13 cellular contexts compared by ENCODE assay signal in genomic region chr10:121553861-121554264, GRCh38. TPM values are rescaled to one million over a fixed set of nuclear protein-coding genes. Genes with fewer than 3 reads are reported as not detected.
DNase-seq lines count a peak whose midpoint lies in the region; TF ChIP-seq lines count a peak whose summit lies in the region.
"Had no signal": no experiment of that assay in that cellular context is flagged by ENCODE, and none has a peak within 500 bp of the region (broad histone marks: within the 10 kb centered on the region; RNA-seq: fewer than 3 reads in every experiment).

No MANE protein-coding gene starts in this region.

- no peak overlapping the region for H2BK120ac ChIP-seq in H9 (ENCODE audit: low read depth, low read length, poor library complexity, severe bottlenecking)

- POLR2A ChIA-PET in activated CD4-positive, alpha-beta T cell treated with anti-CD3 and anti-CD28 coated beads, Interleukin-2, amount 10 ng/mL, durations not matched to agents 7 days and 5 days (lab: Charles Lee): no interaction called here

- DNase-seq in H9 (no peak), NCI-H345 (lab: John Stamatoyannopoulos, UW) (peak; percentile 17), epithelial cell of prostate (ENCODE audit: low read depth, low spot score) (peak; percentile 85), neural progenitor cell (ENCODE audit: low spot score) (no peak), WERI-Rb-1 (no peak), sigmoid colon (no peak), NCI-H2081 treated with DMSO at 0.1 percent for 48 hours (lab: John Stamatoyannopoulos, UW) (no peak)
- no peak for DNase-seq in activated CD4-positive, alpha-beta T cell treated with anti-CD3 and anti-CD28 coated beads, Interleukin-2, amount 10 ng/mL, durations not matched to agents 7 days and 5 days
- DNase-seq: activated CD8-positive, alpha-beta memory T cell treated with anti-CD3 and anti-CD28 coated beads, Interleukin-2, amount 50 U/mL, for 4 hours; H7; stimulated activated CD4-positive, alpha-beta T cell treated with anti-CD3 and anti-CD28 coated beads, Interleukin-4, amount 100 ng/mL, for 24 hours; stimulated activated naive CD4-positive, alpha-beta T cell had no signal

- no peak overlapping the region for H2AK5ac ChIP-seq in H9 (ENCODE audit: insufficient read length, low read length)

- no peaks in the 10 kb centered on the region; a peak in 1 of 5 replicates for H3K9me3 Mint-ChIP-seq in H9
- H3K9me3 Mint-ChIP-seq in neural progenitor cell: peaks cover 7% of the 10 kb centered on the region
- H3K9me3 Mint-ChIP-seq in activated CD4-positive, alpha-beta T cell treated with anti-CD3 and anti-CD28 coated beads, Interleukin-2, amount 10 ng/mL, durations not matched to agents 7 days and 5 days: no peaks in the 10 kb centered on the region

- no peak overlapping the region for H3K56ac ChIP-seq in H9 (ENCODE audit: insufficient read length, low read depth, low read length)

- H3K27me3 ChIP-seq in H9 (ENCODE audit: insufficient read depth, low read length) (no peaks in the 10 kb centered on the region), neural progenitor cell (no peaks in the 10 kb centered on the region), WERI-Rb-1 (ENCODE audit: insufficient read depth, low read depth, severe bottlenecking) (no peaks in the 10 kb centered on the region), sigmoid colon (no peaks in the 10 kb centered on the region)

- H2BK20ac ChIP-seq in H9 (ENCODE audit: low read depth, low read length, poor library complexity, severe bottlenecking): no peak overlapping the region

- no peak overlapping the region for H3K4ac ChIP-seq in H9 (ENCODE audit: low read depth, low read length)

- H3K36me3 Mint-ChIP-seq in H9 (ENCODE audit: insufficient read depth in 1 of 3, low read depth in 3 of 3) (peaks cover 28 to 72% (median 60%) of the 10 kb centered on the region in 3 experiments), neural progenitor cell (peaks cover 45% of the 10 kb centered on the region)
- H3K36me3 Mint-ChIP-seq in activated CD4-positive, alpha-beta T cell treated with anti-CD3 and anti-CD28 coated beads, Interleukin-2, amount 10 ng/mL, durations not matched to agents 7 days and 5 days (ENCODE audit: low read depth): no peaks in the 10 kb centered on the region
- H3K36me3 Mint-ChIP-seq: activated naive CD4-positive, alpha-beta T cell treated with anti-CD3 and anti-CD28 coated beads, Interleukin-2, amount 50 U/mL, for 24 hours had no signal

- no peaks in the 10 kb centered on the region for H3K27me3 Mint-ChIP-seq in H9 (ENCODE audit: low read depth)
- H3K27me3 Mint-ChIP-seq in neural progenitor cell (ENCODE audit: insufficient read depth, low read depth): no peaks in the 10 kb centered on the region
- no peaks in the 10 kb centered on the region for H3K27me3 Mint-ChIP-seq in activated CD4-positive, alpha-beta T cell treated with anti-CD3 and anti-CD28 coated beads, Interleukin-2, amount 10 ng/mL, durations not matched to agents 7 days and 5 days
- H3K27me3 Mint-ChIP-seq: activated naive CD4-positive, alpha-beta T cell treated with anti-CD3 and anti-CD28 coated beads, Interleukin-2, amount 50 U/mL, for 24 hours had no signal

- no peak overlapping the region for H3K9ac ChIP-seq in H9 (ENCODE audit: extremely low read depth, insufficient read length, low read length)
- H3K9ac ChIP-seq in neural progenitor cell: no peak overlapping the region

- H3K18ac ChIP-seq in H9 (ENCODE audit: insufficient read length, low read depth, low read length): no peak overlapping the region

- H2BK5ac ChIP-seq in H9 (ENCODE audit: insufficient read length, low read length): no peak overlapping the region

- TF ChIP-seq POLR2A in sigmoid colon (IDR thresholded peaks at IDR 0.05): no peak

- no peaks in the 10 kb centered on the region for H3K9me3 ChIP-seq in H9 (ENCODE audit: control insufficient read depth, low read depth, low read length)
- H3K9me3 ChIP-seq in neural progenitor cell (ENCODE audit: low read depth): no peaks in the 10 kb centered on the region
- H3K9me3 ChIP-seq in WERI-Rb-1 (ENCODE audit: severe bottlenecking): no peaks in the 10 kb centered on the region
- no peaks in the 10 kb centered on the region for H3K9me3 ChIP-seq in sigmoid colon

- H2BK15ac ChIP-seq in H9 (ENCODE audit: low read depth, low read length): no peak overlapping the region

- CTCF ChIA-PET in activated CD4-positive, alpha-beta T cell treated with anti-CD3 and anti-CD28 coated beads, Interleukin-2, amount 10 ng/mL, durations not matched to agents 7 days and 5 days (lab: Charles Lee): no interaction called here

- no CpG with 5 or more reads among the region's 7 CpGs for WGBS in H9 (ENCODE audit: extremely low coverage, insufficient read length, low lambda C conversion rate)
- 27 to 60% methylated on average over 7 of the region's 7 CpGs for WGBS in sigmoid colon, 2 donors

- H3K4me1 ChIP-seq in H9 (ENCODE audit: insufficient read depth, low read length) (peaks cover 7% of the 10 kb centered on the region; the same call in 1 of the 2 replicates), neural progenitor cell (peaks cover 21% of the 10 kb centered on the region), sigmoid colon (peaks cover 0 to 23% (median 19%) of the 10 kb centered on the region in 4 donors)

- H3K4me3 Mint-ChIP-seq in H9 (no peak overlapping the region; a peak in 1 of 5 replicates), neural progenitor cell (no peak overlapping the region)
- no peak overlapping the region for H3K4me3 Mint-ChIP-seq in activated CD4-positive, alpha-beta T cell treated with anti-CD3 and anti-CD28 coated beads, Interleukin-2, amount 10 ng/mL, durations not matched to agents 7 days and 5 days
- H3K4me3 Mint-ChIP-seq: activated naive CD4-positive, alpha-beta T cell treated with anti-CD3 and anti-CD28 coated beads, Interleukin-2, amount 50 U/mL, for 24 hours had no signal

- no peak overlapping the region for H3K23ac ChIP-seq in H9 (ENCODE audit: insufficient read length, low read depth, low read length)

- H3K27ac ChIP-seq in H9 (ENCODE audit: insufficient read length, low read depth, low read length) (no peak overlapping the region), epithelial cell of prostate (peak overlapping the region; percentile 38), neural progenitor cell (peak overlapping the region; percentile 83), WERI-Rb-1 (no peak overlapping the region), sigmoid colon (peak overlapping the region in 2 of 4 donors; percentile 28 to 40)

- TF ChIP-seq CTCF in H9 (conservative IDR thresholded peaks at IDR 0.05) (no peak), neural progenitor cell (IDR thresholded peaks at IDR 0.05) (no peak), WERI-Rb-1 (IDR thresholded peaks at IDR 0.05; ENCODE audit: low read depth, low read length) (no peak), sigmoid colon (IDR thresholded peaks at IDR 0.05) (no peak)

- intact Hi-C loops in sigmoid colon (cut with DNase I): no loop called here

- no peak overlapping the region for H3T11ph ChIP-seq in H9 (ENCODE audit: low read length)

- no peak overlapping the region for H4K8ac ChIP-seq in H9 (replicated peaks; ENCODE audit: insufficient read length, low read depth, low read length)

- no peak overlapping the region for H2BK12ac ChIP-seq in H9 (ENCODE audit: insufficient read length, low read depth, low read length)

- no peak overlapping the region for H3K14ac ChIP-seq in H9 (ENCODE audit: insufficient read depth, low read length)

- no peak for TF ChIP-seq EP300 in sigmoid colon (IDR thresholded peaks at IDR 0.05)

- H3K79me1 ChIP-seq in H9 (ENCODE audit: insufficient read depth, low read depth, low read length, poor library complexity, severe bottlenecking): peaks cover 16% of the 10 kb centered on the region

- peaks cover 77 to 78% of the 10 kb centered on the region in 2 experiments for H3K4me1 Mint-ChIP-seq in H9
- peaks cover 28% of the 10 kb centered on the region for H3K4me1 Mint-ChIP-seq in neural progenitor cell
- H3K4me1 Mint-ChIP-seq in activated CD4-positive, alpha-beta T cell treated with anti-CD3 and anti-CD28 coated beads, Interleukin-2, amount 10 ng/mL, durations not matched to agents 7 days and 5 days: no peaks in the 10 kb centered on the region
- H3K4me1 Mint-ChIP-seq: activated naive CD4-positive, alpha-beta T cell treated with anti-CD3 and anti-CD28 coated beads, Interleukin-2, amount 50 U/mL, for 24 hours had no signal

- H3F3A ChIP-seq in neural progenitor cell (ENCODE audit: low read depth): peaks cover 27% of the 10 kb centered on the region

- H3K4me3 ChIP-seq in neural progenitor cell (no peak overlapping the region), WERI-Rb-1 (ENCODE audit: low read depth, low read length) (no peak overlapping the region), sigmoid colon (no peak overlapping the region)

- H3K36me3 ChIP-seq in neural progenitor cell: peaks cover 16% of the 10 kb centered on the region
- H3K36me3 ChIP-seq in WERI-Rb-1: peaks cover 20% of the 10 kb centered on the region
- peaks cover 0 to 26% (median 16%) of the 10 kb centered on the region in 4 donors for H3K36me3 ChIP-seq in sigmoid colon

- H3K23me2 ChIP-seq in H9 (ENCODE audit: insufficient read length, low read depth, low read length, poor library complexity, severe bottlenecking): no peaks in the 10 kb centered on the region

- H3K79me2 ChIP-seq in H9 (ENCODE audit: insufficient read depth, low read length): peaks cover 27% of the 10 kb centered on the region; the same call in 1 of the 2 replicates
- peaks cover 99% of the 10 kb centered on the region for H3K79me2 ChIP-seq in neural progenitor cell (ENCODE audit: low read depth)

- H2AFZ ChIP-seq in H9 (ENCODE audit: low read length) (no peak overlapping the region), neural progenitor cell (replicated peaks) (no peak overlapping the region)

- peak overlapping the region; percentile 80 to 96 (median 88); a peak in 6 of 7 replicates for H3K27ac Mint-ChIP-seq in H9
- peak overlapping the region; percentile 42 for H3K27ac Mint-ChIP-seq in neural progenitor cell
- no peak overlapping the region for H3K27ac Mint-ChIP-seq in activated CD4-positive, alpha-beta T cell treated with anti-CD3 and anti-CD28 coated beads, Interleukin-2, amount 10 ng/mL, durations not matched to agents 7 days and 5 days
- H3K27ac Mint-ChIP-seq: activated naive CD4-positive, alpha-beta T cell treated with anti-CD3 and anti-CD28 coated beads, Interleukin-2, amount 50 U/mL, for 24 hours had no signal

- H4K91ac ChIP-seq in H9 (ENCODE audit: insufficient read length, low read depth, low read length): no peak overlapping the region

- no peak overlapping the region for H4K5ac ChIP-seq in H9 (ENCODE audit: insufficient read length, low read depth, low read length)

- H4K20me1 ChIP-seq in H9 (ENCODE audit: control insufficient read depth, insufficient read depth, insufficient read length) (no peaks in the 10 kb centered on the region), neural progenitor cell (ENCODE audit: low read depth) (peaks cover 72% of the 10 kb centered on the region)

- no peak overlapping the region for H3K4me2 ChIP-seq in H9 (ENCODE audit: insufficient read depth, insufficient read length, low read length)
- peak overlapping the region; percentile 31 for H3K4me2 ChIP-seq in neural progenitor cell

RNA-seq across cellular contexts. Expression of gene FGFR2, which starts 44.4 kb away (rescaled TPM):
- total RNA-seq in H9 (2021) (133 and 135 TPM in 2 replicates), neural progenitor cell (ENCODE audit: low replicate concordance) (76.3 and 99.1 TPM in 2 replicates), sigmoid colon (100 to 1,000 TPM in 3 of 4 donors, 10 to 100 TPM in 1; 71.5 to 143 (median 112) TPM)
- polyA plus RNA-seq in sigmoid colon: 10 to 100 TPM in 2 of 3 donors, 1 to 10 TPM in 1; 5.1 to 20.4 (median 11.4) TPM
- total RNA-seq in activated CD4-positive, alpha-beta T cell treated with anti-CD3 and anti-CD28 coated beads, Interleukin-2, amount 10 ng/mL, durations not matched to agents 7 days and 5 days: not detected

Comparison
In these comparisons a context has a peak if more than half of its experiments do, and no peak if none do; other contexts are left out.
1. DNase-seq: peak in NCI-H345 (single experiment) and epithelial cell of prostate (single experiment); none in H9 (single experiment), neural progenitor cell (single experiment), WERI-Rb-1 (single experiment), sigmoid colon (single experiment), activated CD4-positive, alpha-beta T cell treated with anti-CD3 and anti-CD28 coated beads, Interleukin-2, amount 10 ng/mL, durations not matched to agents 7 days and 5 days (single experiment) and NCI-H2081 treated with DMSO at 0.1 percent for 48 hours (single experiment).
2. H3K27ac ChIP-seq: peak in epithelial cell of prostate (single experiment) and neural progenitor cell (single experiment); none in H9 (single experiment) and WERI-Rb-1 (single experiment).
3. RNA of gene FGFR2, which starts 44.4 kb away (total RNA-seq): 133 to 135 TPM in H9, 71.5 to 143 TPM in sigmoid colon and 76.3 to 99.1 TPM in neural progenitor cell; not detected in activated CD4-positive, alpha-beta T cell treated with anti-CD3 and anti-CD28 coated beads, Interleukin-2, amount 10 ng/mL, durations not matched to agents 7 days and 5 days; every median in the first group is over 10 times any median in the second.